9 cellular contexts compared by ENCODE assay signal in genomic region chr22:41478891-41479521, GRCh38. TPM values are rescaled to one million over a fixed set of nuclear protein-coding genes. Genes with fewer than 3 reads are reported as not detected.
DNase-seq lines count a peak whose midpoint lies in the region; ATAC-seq and TF ChIP-seq lines count a peak whose summit lies in the region.
"Had no signal": no experiment of that assay in that cellular context is flagged by ENCODE, and none has a peak within 500 bp of the region (broad histone marks: within the 10 kb centered on the region; RNA-seq: fewer than 3 reads in every experiment).

No MANE protein-coding gene starts in this region.

- H3K4me3 Mint-ChIP-seq in neural crest cell = peak overlapping the region; percentile 73
- H3K4me3 Mint-ChIP-seq: dendritic cell treated with granulocyte-macrophage colony-stimulating factor and Interleukin-4, amounts not matched to agents 40 ng/mL and 50 ng/mL, for 4 days had no signal

- peaks cover 29% of the 10 kb centered on the region for H3K4me1 Mint-ChIP-seq in neural crest cell

- peak overlapping the region; percentile 57 to 99 (median 85) for H3K4me2 ChIP-seq in BLaER1 treated with 17β-estradiol and CSF1 and Interleukin-3, amounts not matched to agents 10 nM and 100 nM
- peak overlapping the region; percentile 83 for H3K4me2 ChIP-seq in Karpas-422 (ENCODE audit: low read depth, low read length, poor library complexity, severe bottlenecking)

- DNase-seq in Karpas-422 (peak; percentile 79), cerebellum (ENCODE audit: low spot score) (peak; percentile 70), neural crest cell (ENCODE audit: low read depth, low spot score) (no peak), MG63 (no peak), ecto neural progenitor cell (ENCODE audit: low spot score) (no peak)

- peaks cover 5 to 36% (median 20%) of the 10 kb centered on the region in 11 experiments; a peak in 14 of 22 replicates for H3K36me3 ChIP-seq in BLaER1 treated with 17β-estradiol and CSF1 and Interleukin-3, amounts not matched to agents 10 nM and 100 nM
- H3K36me3 ChIP-seq in Karpas-422 (ENCODE audit: insufficient read depth, low read length) (no peaks in the 10 kb centered on the region), MG63 (peaks cover 6% of the 10 kb centered on the region)

- H3K36me3 Mint-ChIP-seq in neural crest cell (ENCODE audit: low read depth) = no peaks in the 10 kb centered on the region

- H3K27ac Mint-ChIP-seq in neural crest cell (ENCODE audit: unreplicated experiment) = peak overlapping the region; percentile 71
- H3K27ac Mint-ChIP-seq: dendritic cell treated with granulocyte-macrophage colony-stimulating factor and Interleukin-4, amounts not matched to agents 40 ng/mL and 50 ng/mL, for 4 days had no signal

- peaks cover 54 to 83% (median 69%) of the 10 kb centered on the region in 10 experiments for H3K4me1 ChIP-seq in BLaER1 treated with 17β-estradiol and CSF1 and Interleukin-3, amounts not matched to agents 10 nM and 100 nM
- H3K4me1 ChIP-seq in Karpas-422 (ENCODE audit: low read length) = peaks cover 85% of the 10 kb centered on the region

- TF ChIP-seq CTCF in neural crest cell (conservative IDR thresholded peaks at IDR 0.05) = no peak

- peaks cover 0 to 11% (median 0%) of the 10 kb centered on the region in 11 experiments; a peak in 7 of 22 replicates for H3K9me3 ChIP-seq in BLaER1 treated with 17β-estradiol and CSF1 and Interleukin-3, amounts not matched to agents 10 nM and 100 nM (replicated peaks in 1 of 11)
- H3K9me3 ChIP-seq in Karpas-422 (ENCODE audit: low read length) (no peaks in the 10 kb centered on the region), MG63 (no peaks in the 10 kb centered on the region)

- no peak for ATAC-seq in HG02642 (IDR thresholded peaks at IDR 0.05; ENCODE audit: poor library complexity, unreplicated experiment)
- ATAC-seq in GM18861 (IDR thresholded peaks at IDR 0.05; ENCODE audit: unreplicated experiment) = no peak

- peak overlapping the region; percentile 43 to 82 (median 55); a peak in 21 of 22 replicates for H3K9ac ChIP-seq in BLaER1 treated with 17β-estradiol and CSF1 and Interleukin-3, amounts not matched to agents 10 nM and 100 nM
- peak overlapping the region; percentile 66 for H3K9ac ChIP-seq in Karpas-422 (ENCODE audit: low read length)

- H2AFZ ChIP-seq in Karpas-422 (ENCODE audit: low read length) = no peak overlapping the region

- H3K4me3 ChIP-seq in BLaER1 treated with 17β-estradiol and CSF1 and Interleukin-3, amounts not matched to agents 10 nM and 100 nM = peak overlapping the region in 7 of 10 experiments; percentile 2 to 47 (median 19); a peak in 7 of 20 replicates
- peak overlapping the region; percentile 57 for H3K4me3 ChIP-seq in Karpas-422 (ENCODE audit: low read length)
- H3K4me3 ChIP-seq in MG63 = no peak overlapping the region

- peaks cover 71% of the 10 kb centered on the region for H3K79me2 ChIP-seq in Karpas-422 (ENCODE audit: low read length)

- H3K27me3 Mint-ChIP-seq in neural crest cell (ENCODE audit: low read depth) = no peaks in the 10 kb centered on the region
- H3K27me3 Mint-ChIP-seq: dendritic cell treated with granulocyte-macrophage colony-stimulating factor and Interleukin-4, amounts not matched to agents 40 ng/mL and 50 ng/mL, for 4 days had no signal

- no peaks in the 10 kb centered on the region for H3K9me2 ChIP-seq in Karpas-422 (replicated peaks; ENCODE audit: insufficient read depth, low read length)

- H3K9me3 Mint-ChIP-seq in neural crest cell = no peaks in the 10 kb centered on the region
- H3K9me3 Mint-ChIP-seq: dendritic cell treated with granulocyte-macrophage colony-stimulating factor and Interleukin-4, amounts not matched to agents 40 ng/mL and 50 ng/mL, for 4 days had no signal

- peak overlapping the region in 9 of 11 experiments; percentile 47 to 89 (median 71); a peak in 19 of 22 replicates for H3K27ac ChIP-seq in BLaER1 treated with 17β-estradiol and CSF1 and Interleukin-3, amounts not matched to agents 10 nM and 100 nM
- peak overlapping the region; percentile 97 for H3K27ac ChIP-seq in Karpas-422 (ENCODE audit: low read length)

- H4K20me1 ChIP-seq in BLaER1 treated with 17β-estradiol and CSF1 and Interleukin-3, amounts not matched to agents 10 nM and 100 nM = peaks cover 48 to 95% (median 86%) of the 10 kb centered on the region in 11 experiments
- H4K20me1 ChIP-seq in Karpas-422 (ENCODE audit: insufficient read depth, low read depth, low read length) = no peaks in the 10 kb centered on the region; the same call in 1 of the 2 replicates

- H3K27me3 ChIP-seq in BLaER1 treated with 17β-estradiol and CSF1 and Interleukin-3, amounts not matched to agents 10 nM and 100 nM = no peaks in the 10 kb centered on the region
- H3K27me3 ChIP-seq in Karpas-422 (ENCODE audit: low read length) (no peaks in the 10 kb centered on the region), MG63 (no peaks in the 10 kb centered on the region)

RNA-seq across cellular contexts. Expression of gene ACO2, which starts 10.1 kb away (rescaled TPM):
- 67.7 and 102 TPM in 2 replicates for total RNA-seq in Karpas-422 (2014; rRNA removed; shearing (Covaris generic); ENCODE audit: low replicate concordance)
- 64.5 TPM for total RNA-seq in cerebellum
- 71.6 and 80.6 TPM in 2 replicates for total RNA-seq in neural crest cell
- total RNA-seq in MG63 (2014; rRNA removed; shearing (Covaris generic); ENCODE audit: low replicate concordance) = 53.2 and 90.1 TPM in 2 replicates

RNA-seq across cellular contexts. Expression of gene PHF5A, which starts 10.5 kb away (rescaled TPM):
- 43.2 and 90.3 TPM in 2 replicates for total RNA-seq in Karpas-422 (2014; rRNA removed; shearing (Covaris generic); ENCODE audit: low replicate concordance)
- total RNA-seq in cerebellum (31.0 TPM), neural crest cell (81.8 and 88.9 TPM in 2 replicates)
- total RNA-seq in MG63 (2014; rRNA removed; shearing (Covaris generic); ENCODE audit: low replicate concordance) = 101 and 111 TPM in 2 replicates

RNA-seq across cellular contexts. Expression of gene TOB2, which starts 32.4 kb away (rescaled TPM):
- 43.7 and 46.8 TPM in 2 replicates for total RNA-seq in Karpas-422 (2014; rRNA removed; shearing (Covaris generic); ENCODE audit: low replicate concordance)
- total RNA-seq in cerebellum (22.4 TPM), neural crest cell (47.7 and 50.8 TPM in 2 replicates)
- 26.2 and 36.0 TPM in 2 replicates for total RNA-seq in MG63 (2014; rRNA removed; shearing (Covaris generic); ENCODE audit: low replicate concordance)

Comparison
In these comparisons a context has a peak if more than half of its experiments do, and no peak if none do; other contexts are left out.
1. DNase-seq: peak in Karpas-422 (single experiment) and cerebellum (single experiment); none in neural crest cell (single experiment), MG63 (single experiment) and ecto neural progenitor cell (single experiment).